In genomic region chr16:81588326-81589081, GRCh38 we compare ENCODE assay signal across 22 cellular contexts.
DNase-seq lines count a peak whose midpoint lies in the region; ATAC-seq, FAIRE-seq and TF ChIP-seq lines count a peak whose summit lies in the region.
"Had no signal": no experiment of that assay in that cellular context is flagged by ENCODE, and none has a peak within 500 bp of the region (broad histone marks: within the 10 kb centered on the region; RNA-seq: fewer than 3 reads in every experiment).

No MANE protein-coding gene starts in this region.

- peaks cover 13% of the 10 kb centered on the region for H3K4me1 Mint-ChIP-seq in activated T-cell treated with anti-CD3 and anti-CD28 coated beads, Interleukin-2, amount 50 U/mL, for 24 hours (ENCODE audit: low read depth)
- H3K4me1 Mint-ChIP-seq in T-helper 17 cell, result peaks cover 27% of the 10 kb centered on the region
- peaks cover 36% of the 10 kb centered on the region for H3K4me1 Mint-ChIP-seq in stimulated activated memory B cell treated with anti-CD40 and anti-IgM and Interleukin-4, amounts not matched to agents 10 μg/mL and 1 μg/mL and 100 μg/mL, for 72 hours

- H3K9me3 ChIP-seq in T-helper 17 cell (ENCODE audit: control insufficient read depth, low read length, poor library complexity, severe bottlenecking) (no peaks in the 10 kb centered on the region), kidney (ENCODE audit: control insufficient read depth in 1 of 2, low read length in 2 of 2) (no peaks in the 10 kb centered on the region)
- H3K9me3 ChIP-seq: BLaER1, lower lobe of right lung, Peyer's patch, right atrium auricular region had no signal

- peaks cover 12% of the 10 kb centered on the region for H3K36me3 Mint-ChIP-seq in activated T-cell treated with anti-CD3 and anti-CD28 coated beads, Interleukin-2, amount 50 U/mL, for 24 hours (ENCODE audit: low read depth)
- H3K36me3 Mint-ChIP-seq in T-helper 17 cell (ENCODE audit: low read depth), result no peaks in the 10 kb centered on the region
- H3K36me3 Mint-ChIP-seq in stimulated activated memory B cell treated with anti-CD40 and anti-IgM and Interleukin-4, amounts not matched to agents 10 μg/mL and 1 μg/mL and 100 μg/mL, for 72 hours, result peaks cover 41% of the 10 kb centered on the region

- H3K4me3 Mint-ChIP-seq in activated T-cell treated with anti-CD3 and anti-CD28 coated beads, Interleukin-2, amount 50 U/mL, for 24 hours, result no peak overlapping the region
- H3K4me3 Mint-ChIP-seq in T-helper 17 cell, result no peak overlapping the region
- H3K4me3 Mint-ChIP-seq in stimulated activated memory B cell treated with anti-CD40 and anti-IgM and Interleukin-4, amounts not matched to agents 10 μg/mL and 1 μg/mL and 100 μg/mL, for 72 hours, result no peak overlapping the region

- TF ChIP-seq CTCF in kidney (IDR thresholded peaks at IDR 0.05; ENCODE audit: borderline replicate concordance, extremely low read depth, insufficient read depth), result no peak

- peaks cover 6 to 13% of the 10 kb centered on the region in 2 donors for H3K4me1 ChIP-seq in kidney (ENCODE audit: control insufficient read depth in 1 of 2, insufficient read depth in 1 of 2, low read depth in 1 of 2, low read length in 2 of 2)

- H3K9me3 Mint-ChIP-seq in activated T-cell treated with anti-CD3 and anti-CD28 coated beads, Interleukin-2, amount 50 U/mL, for 24 hours, result no peaks in the 10 kb centered on the region
- no peaks in the 10 kb centered on the region for H3K9me3 Mint-ChIP-seq in stimulated activated memory B cell treated with anti-CD40 and anti-IgM and Interleukin-4, amounts not matched to agents 10 μg/mL and 1 μg/mL and 100 μg/mL, for 72 hours

- H3K36me3 ChIP-seq in kidney (ENCODE audit: control insufficient read depth in 1 of 2, insufficient read depth in 2 of 2, low read length in 2 of 2), result no peaks in the 10 kb centered on the region
- H3K36me3 ChIP-seq: Peyer's patch, right atrium auricular region had no signal

- no peak overlapping the region for H3K27ac ChIP-seq in kidney (ENCODE audit: low read depth in 2 of 2, low read length in 2 of 2)
- H3K27ac ChIP-seq: BLaER1, epithelial cell of prostate, lower lobe of right lung, Peyer's patch, right atrium auricular region had no signal

- no peak for ATAC-seq in T-helper 17 cell
- ATAC-seq in stimulated activated memory B cell treated with anti-CD40 and anti-IgM and Interleukin-4, amounts not matched to agents 10 μg/mL and 1 μg/mL and 100 μg/mL, for 72 hours, result no peak
- ATAC-seq: lower lobe of right lung had no signal

- peak overlapping the region; percentile 47 for H3K27ac Mint-ChIP-seq in activated T-cell treated with anti-CD3 and anti-CD28 coated beads, Interleukin-2, amount 50 U/mL, for 24 hours
- H3K27ac Mint-ChIP-seq in T-helper 17 cell, result peak overlapping the region; percentile 9
- peak overlapping the region; percentile 58 for H3K27ac Mint-ChIP-seq in stimulated activated memory B cell treated with anti-CD40 and anti-IgM and Interleukin-4, amounts not matched to agents 10 μg/mL and 1 μg/mL and 100 μg/mL, for 72 hours

- DNase-seq in activated T-cell treated with anti-CD3 and anti-CD28 coated beads, Interleukin-2, amount 50 U/mL, for 24 hours, result no peak
- no peak for DNase-seq in activated T-cell treated with anti-CD3 and anti-CD28 coated beads, Interleukin-2, amount 50 U/mL, for 48 hours
- DNase-seq in T-helper 17 cell, result no peak
- peak; percentile 21 for DNase-seq in kidney
- DNase-seq in Kasumi-1 (lab: John Stamatoyannopoulos, UW), result no peak
- DNase-seq in NCI-H446 treated with DMSO at 0.1 percent for 48 hours (lab: John Stamatoyannopoulos, UW), result no peak
- DNase-seq in MV-4-11 (lab: John Stamatoyannopoulos, UW), result no peak
- DNase-seq: activated CD4-positive, CD25-positive, alpha-beta regulatory T cell treated with anti-CD3 and anti-CD28 coated beads, Interleukin-2, amount 50 U/mL, for 72 hours; activated gamma-delta T cell treated with Interleukin-2 at 50 U/mL for 16 hours; amniotic stem cell; dermis blood vessel endothelial cell; GDM1; KG1; lower lobe of right lung; NCI-H1048; NCI-H2029 treated with DMSO at 0.1 percent for 48 hours; Peyer's patch had no signal

- no peaks in the 10 kb centered on the region for H3K27me3 Mint-ChIP-seq in activated T-cell treated with anti-CD3 and anti-CD28 coated beads, Interleukin-2, amount 50 U/mL, for 24 hours
- no peaks in the 10 kb centered on the region for H3K27me3 Mint-ChIP-seq in T-helper 17 cell
- no peaks in the 10 kb centered on the region for H3K27me3 Mint-ChIP-seq in stimulated activated memory B cell treated with anti-CD40 and anti-IgM and Interleukin-4, amounts not matched to agents 10 μg/mL and 1 μg/mL and 100 μg/mL, for 72 hours

- no peak for FAIRE-seq in kidney (lab: Jason Lieb, UNC)
- FAIRE-seq: A204.1 had no signal

- H3K9ac ChIP-seq in kidney (ENCODE audit: low read length in 2 of 2), result no peak overlapping the region
- H3K9ac ChIP-seq: BLaER1 had no signal

- intact Hi-C loops in kidney (cut with DNase I), result no loop called here

- no peak overlapping the region for H3K4me3 ChIP-seq in kidney (ENCODE audit: low read length in 2 of 2)
- H3K4me3 ChIP-seq: BLaER1, lower lobe of right lung, Peyer's patch, right atrium auricular region had no signal
